In the genomic region with DNA sequence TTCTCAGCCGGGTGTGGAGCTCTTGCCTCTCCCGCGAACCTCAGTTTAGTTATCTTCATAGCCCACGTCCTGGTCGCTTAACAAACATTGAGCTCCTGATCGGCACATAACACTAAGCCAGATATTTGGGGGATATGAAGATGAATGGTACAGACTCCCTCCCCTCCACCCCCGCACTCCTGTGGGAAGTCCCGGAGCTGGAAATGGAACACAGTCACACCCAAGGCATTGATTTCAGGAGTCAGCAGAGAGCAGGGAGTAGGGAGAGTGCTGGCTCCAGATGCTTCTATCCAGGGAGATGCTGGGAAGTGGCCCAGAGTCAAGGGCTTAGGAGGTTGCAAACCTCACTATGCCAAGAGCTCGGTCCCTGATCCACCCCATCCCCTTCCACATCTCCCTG, we compare ENCODE assay signal across 20 cellular contexts. TPM values are rescaled to one million over a fixed set of nuclear protein-coding genes. Genes with fewer than 3 reads are reported as not detected.
DNase-seq lines count a peak whose midpoint lies in the region; FAIRE-seq and TF ChIP-seq lines count a peak whose summit lies in the region.
"Had no signal": no experiment of that assay in that cellular context is flagged by ENCODE, and none has a peak within 500 bp of the region (broad histone marks: within the 10 kb centered on the region; RNA-seq: fewer than 3 reads in every experiment).

No MANE protein-coding gene starts in this region.

- H3K9me3 ChIP-seq in keratinocyte (ENCODE audit: control insufficient read depth, low read depth, low read length) (no peaks in the 10 kb centered on the region), thyroid gland (no peaks in the 10 kb centered on the region), esophagus muscularis mucosa (no peaks in the 10 kb centered on the region), PC-9 (ENCODE audit: insufficient read depth, low read depth) (no peaks in the 10 kb centered on the region)
- H3K9me3 ChIP-seq: HAP-1, MG63 had no signal

- no TSS peak for BruUV-seq in PC-9 (replicated peaks; lab: Mats Ljungman, UMichigan)

- TF ChIP-seq EP300 in esophagus muscularis mucosa (IDR thresholded peaks at IDR 0.05): no peak

- H3K9ac ChIP-seq in keratinocyte (ENCODE audit: control insufficient read depth, extremely low read depth, insufficient read depth, low read length): no peak overlapping the region

- H3K4me3 ChIP-seq in keratinocyte (ENCODE audit: control insufficient read depth in 2 of 3, extremely low read depth in 1 of 3, insufficient read depth in 2 of 3, low read depth in 1 of 3, low read length in 3 of 3) (no peak overlapping the region), thyroid gland (replicated peaks in 1 of 3) (no peak overlapping the region), esophagus muscularis mucosa (no peak overlapping the region), PC-9 (no peak overlapping the region)
- H3K4me3 ChIP-seq: HAP-1, MG63, SK-N-MC had no signal

- H3K9me2 ChIP-seq in PC-9 (ENCODE audit: insufficient read depth): no peaks in the 10 kb centered on the region

- H4K20me1 ChIP-seq in keratinocyte (ENCODE audit: control insufficient read depth, extremely low read depth, insufficient read depth, low read length): peaks cover 24% of the 10 kb centered on the region
- no peaks in the 10 kb centered on the region for H4K20me1 ChIP-seq in PC-9 (ENCODE audit: insufficient read depth)

- H3K36me3 ChIP-seq in keratinocyte (ENCODE audit: control insufficient read depth in 2 of 2, extremely low read depth in 1 of 2, insufficient read depth in 2 of 2, low read length in 2 of 2): peaks cover 5 to 27% of the 10 kb centered on the region in 2 experiments
- H3K36me3 ChIP-seq in thyroid gland: peaks cover 4 to 13% of the 10 kb centered on the region in 2 donors
- H3K36me3 ChIP-seq in esophagus muscularis mucosa: peaks cover 23 to 66% (median 49%) of the 10 kb centered on the region in 4 donors
- no peaks in the 10 kb centered on the region for H3K36me3 ChIP-seq in PC-9 (ENCODE audit: low read depth)

- H3K79me2 ChIP-seq in keratinocyte (ENCODE audit: control insufficient read depth, insufficient read depth, low read length) (no peaks in the 10 kb centered on the region), PC-9 (ENCODE audit: low read depth) (no peaks in the 10 kb centered on the region)

- TF ChIP-seq POLR2A in thyroid gland (IDR thresholded peaks at IDR 0.05): no peak
- no peak for TF ChIP-seq POLR2A in esophagus muscularis mucosa (IDR thresholded peaks at IDR 0.05; ENCODE audit: low read depth)

- DNase-seq in NCI-H2171 treated with DMSO at 0.1 percent for 48 hours (lab: John Stamatoyannopoulos, UW) (peak; percentile 29), NCI-H2171 (lab: John Stamatoyannopoulos, UW) (no peak), keratinocyte (ENCODE audit: low read depth, low spot score) (no peak), putamen (ENCODE audit: low spot score) (peak; percentile 62), thyroid gland (no peak), esophagus muscularis mucosa (ENCODE audit: extremely low spot score) (no peak), PC-9 (no peak)
- DNase-seq: IMR-90, Karpas-422, MG63, NCI-H1105, NCI-H2029, NCI-H510A, NCI-H774 had no signal

- H3F3A ChIP-seq in PC-9 (ENCODE audit: insufficient read depth, low read depth): peaks cover 18% of the 10 kb centered on the region; the same call in 1 of the 2 replicates

- 71 to 76% methylated on average over 9 of the region's 9 CpGs for WGBS in thyroid gland, 2 donors
- 65% methylated on average over 2 of the region's 9 CpGs for WGBS in esophagus muscularis mucosa

- intact Hi-C loops in thyroid gland (cut with DNase I) (loop anchor here (10.0 kb wide), 1 partner anchor 59 kb away; no protein-coding TSS in a partner anchor), esophagus muscularis mucosa (cut with DNase I) (no loop called here), PC-9 (cut with micrococcal nuclease; ENCODE audit: unreplicated experiment) (no loop called here)

- H3K4me2 ChIP-seq in keratinocyte (ENCODE audit: control insufficient read depth, extremely low read depth, insufficient read depth, low read depth, low read length) (peak overlapping the region; percentile 13), PC-9 (no peak overlapping the region)

- CTCF ChIA-PET in PC-9 (lab: Charles Lee): no interaction called here

- H2AFZ ChIP-seq in keratinocyte (ENCODE audit: control insufficient read depth, low read length): no peak overlapping the region
- no peak overlapping the region for H2AFZ ChIP-seq in PC-9

- FAIRE-seq in keratinocyte (lab: Jason Lieb, UNC): peak; percentile 74
- FAIRE-seq: GM12892, GM19239 had no signal

- H3K27ac ChIP-seq in cingulate gyrus (ENCODE audit: low read depth, low read length) (peak overlapping the region; percentile 29), keratinocyte (ENCODE audit: control insufficient read depth, insufficient read depth, low read length) (no peak overlapping the region), thyroid gland (no peak overlapping the region), esophagus muscularis mucosa (replicated peaks in 1 of 4) (no peak overlapping the region), PC-9 (no peak overlapping the region)
- H3K27ac ChIP-seq: SK-N-MC had no signal

- POLR2A ChIA-PET in PC-9 (lab: Charles Lee; ENCODE audit: unreplicated experiment): no interaction called here

- peaks cover 24% of the 10 kb centered on the region for H3K4me1 ChIP-seq in keratinocyte (ENCODE audit: control insufficient read depth, extremely low read depth, insufficient read depth, low read length)
- peaks cover 15% of the 10 kb centered on the region in 2 donors for H3K4me1 ChIP-seq in thyroid gland
- H3K4me1 ChIP-seq in esophagus muscularis mucosa: peaks cover 0 to 28% (median 7%) of the 10 kb centered on the region in 4 donors
- peaks cover 29% of the 10 kb centered on the region for H3K4me1 ChIP-seq in PC-9 (replicated peaks; ENCODE audit: insufficient read depth)

- TF ChIP-seq CTCF in keratinocyte (optimal IDR thresholded peaks at IDR 0.05 in 1 of 3, IDR thresholded peaks at IDR 0.05 in 1 of 3, conservative IDR thresholded peaks at IDR 0.05 in 1 of 3; ENCODE audit: extremely low read depth in 1 of 3, insufficient read depth in 2 of 3, low read length in 3 of 3): no peak
- TF ChIP-seq CTCF in thyroid gland (IDR thresholded peaks at IDR 0.05): no peak
- no peak for TF ChIP-seq CTCF in esophagus muscularis mucosa (IDR thresholded peaks at IDR 0.05)
- TF ChIP-seq CTCF in PC-9 (conservative IDR thresholded peaks at IDR 0.05): no peak

- H3K27me3 ChIP-seq in keratinocyte (ENCODE audit: control insufficient read depth, extremely low read depth, insufficient read depth, low read length) (no peaks in the 10 kb centered on the region), thyroid gland (no peaks in the 10 kb centered on the region), esophagus muscularis mucosa (no peaks in the 10 kb centered on the region), PC-9 (ENCODE audit: insufficient read depth, low read depth) (no peaks in the 10 kb centered on the region)
- H3K27me3 ChIP-seq: MG63 had no signal

- H3K9me1 ChIP-seq in keratinocyte (ENCODE audit: control insufficient read depth, extremely low read depth, insufficient read depth, low read length): peaks cover 6% of the 10 kb centered on the region

- dilution Hi-C loops in keratinocyte (cut with MboI; ENCODE audit: extremely low pct_ligation_motif_present, low sequenced_read_pairs): no loop called here

RNA-seq across cellular contexts. Expression of gene CABP7, which starts 26.1 kb away (rescaled TPM):
- polyA plus RNA-seq in keratinocyte: not detected in 3 replicates
- polyA plus RNA-seq in keratinocyte (2011; ENCODE audit: low read depth): not detected
- polyA plus RNA-seq in keratinocyte (2011; cell fraction: cytosol; rRNA removed): not detected in 2 replicates
- not detected in 2 replicates for polyA plus RNA-seq in keratinocyte (2011; cell fraction: nucleus; rRNA removed)
- 0.08 TPM in 1 of 2 replicates, not detected in the other for polyA plus RNA-seq in keratinocyte (2012; ENCODE audit: low replicate concordance)
- not detected in 3 replicates for polyA minus RNA-seq in keratinocyte
- polyA minus RNA-seq in keratinocyte (2011; cell fraction: cytosol; rRNA and poly(A)+ RNA removed): not detected
- polyA minus RNA-seq in keratinocyte (2011; cell fraction: nucleus; rRNA and poly(A)+ RNA removed): not detected in 2 replicates
- 1 to 10 TPM in 1 of 4 donors, under 1 TPM in 1, not detected in 2; 0.73 to 1.0 TPM for total RNA-seq in thyroid gland
- total RNA-seq in esophagus muscularis mucosa: under 1 TPM; under 0.01 to 0.99 (median 0.54) TPM
- total RNA-seq in PC-9 (2021): 0.11 TPM in 1 of 2 replicates, not detected in the other
- total RNA-seq: HT-29 had no signal

Comparison
In these comparisons a context has a peak if more than half of its experiments do, and no peak if none do; other contexts are left out.
1. DNase-seq: peak in NCI-H2171 treated with DMSO at 0.1 percent for 48 hours (single experiment) and putamen (single experiment); none in NCI-H2171 (single experiment), keratinocyte (single experiment), thyroid gland (0 of 2), esophagus muscularis mucosa (single experiment) and PC-9 (0 of 2).